8 cellular contexts compared by ENCODE assay signal in genomic region chr1:236063919-236064673, GRCh38. TPM values are rescaled to one million over a fixed set of nuclear protein-coding genes. Genes with fewer than 3 reads are reported as not detected.
A peak's percentile ranks its signal among the peaks of the same experiment; 100 is the strongest.
DNase-seq lines count a peak whose midpoint lies in the region; FAIRE-seq and TF ChIP-seq lines count a peak whose summit lies in the region.

No MANE protein-coding gene starts in this region.

- H3K36me3 ChIP-seq in astrocyte (ENCODE audit: insufficient read depth, low read length), result no peaks in the 10 kb centered on the region
- H3K36me3 ChIP-seq in iPS DF 6.9 (ENCODE audit: control insufficient read depth, insufficient read depth, low read length), result no peaks in the 10 kb centered on the region

- no peaks in the 10 kb centered on the region for H3K27me3 ChIP-seq in astrocyte (ENCODE audit: insufficient read depth, low read length)
- peaks cover 8% of the 10 kb centered on the region; the same call in 1 of the 2 replicates for H3K27me3 ChIP-seq in iPS DF 6.9 (ENCODE audit: control insufficient read depth, insufficient read depth, low read length)

- peaks cover 4% of the 10 kb centered on the region for H3K4me1 Mint-ChIP-seq in astrocyte (ENCODE audit: low read depth, unreplicated experiment)

- H3K9me3 ChIP-seq in astrocyte (ENCODE audit: insufficient read depth, low read depth, low read length) (no peaks in the 10 kb centered on the region), iPS DF 6.9 (ENCODE audit: control insufficient read depth, insufficient read depth, low read length) (no peaks in the 10 kb centered on the region)

- peak overlapping the region; percentile 86 for H2AFZ ChIP-seq in astrocyte (ENCODE audit: low read depth, low read length)

- H3K4me1 ChIP-seq in astrocyte (ENCODE audit: insufficient read depth, low read length) (peaks cover 11% of the 10 kb centered on the region), iPS DF 6.9 (ENCODE audit: control insufficient read depth, insufficient read depth, low read length) (no peaks in the 10 kb centered on the region)

- H3K36me3 Mint-ChIP-seq in astrocyte (ENCODE audit: low read depth, unreplicated experiment), result peaks cover 4% of the 10 kb centered on the region

- no peak overlapping the region for H3K27ac Mint-ChIP-seq in astrocyte (ENCODE audit: unreplicated experiment)

- H3K9me3 Mint-ChIP-seq in astrocyte (ENCODE audit: unreplicated experiment), result no peaks in the 10 kb centered on the region

- H3K27me3 Mint-ChIP-seq in astrocyte (ENCODE audit: low read depth, unreplicated experiment), result no peaks in the 10 kb centered on the region

- no peaks in the 10 kb centered on the region for H4K20me1 ChIP-seq in astrocyte (ENCODE audit: insufficient read depth, low read length)

- no peak for TF ChIP-seq CTCF in astrocyte (IDR thresholded peaks at IDR 0.05; ENCODE audit: insufficient read depth, low read depth, low read length)

- FAIRE-seq in astrocyte (lab: Jason Lieb, UNC), result no peak

- no CpG with 5 or more reads among the region's 55 CpGs for WGBS in iPS DF 6.9 (ENCODE audit: insufficient coverage, insufficient read length)

- H3K4me3 Mint-ChIP-seq in astrocyte (ENCODE audit: unreplicated experiment), result peak overlapping the region; percentile 87

- DNase-seq in NCI-H524 (lab: John Stamatoyannopoulos, UW) (peak; percentile 5 to 20), NCI-H524 treated with DMSO at 0.1 percent for 48 hours (lab: John Stamatoyannopoulos, UW) (no peak), M059J (ENCODE audit: low read depth) (peak; percentile 80), astrocyte (ENCODE audit: low read depth) (peak; percentile 51), iPS DF 6.9 (ENCODE audit: low read depth, low spot score) (no peak), retina (peak; percentile 83), GF-D8 (lab: John Stamatoyannopoulos, UW) (no peak)
- DNase-seq in NK-92 treated with Interleukin-12 subunit alpha and Interleukin-12 subunit beta, amount 100 ng/mL, for 24 hours (lab: John Stamatoyannopoulos, UW), result no peak

- peak overlapping the region; percentile 99 for H3K4me2 ChIP-seq in astrocyte (ENCODE audit: low read length)

- H3K4me3 ChIP-seq in astrocyte (ENCODE audit: insufficient read depth, low read depth, low read length) (peak overlapping the region; percentile 73), iPS DF 6.9 (ENCODE audit: low read length) (peak overlapping the region; percentile 77)

- peaks cover 12% of the 10 kb centered on the region for H3K79me2 ChIP-seq in astrocyte (ENCODE audit: insufficient read depth, low read length)

- H3K9ac ChIP-seq in astrocyte (ENCODE audit: low read length), result peak overlapping the region; percentile 86

- H3K27ac ChIP-seq in astrocyte (ENCODE audit: low read depth, low read length), result peak overlapping the region; percentile 69
- no peak overlapping the region for H3K27ac ChIP-seq in iPS DF 6.9 (ENCODE audit: low read length)

RNA-seq across cellular contexts. Expression of gene NID1, which starts 0.8 kb away (rescaled TPM):
- 33.1 and 60.4 TPM in 2 replicates for total RNA-seq in M059J (2014; rRNA removed; shearing (Covaris generic))
- total RNA-seq in astrocyte, result 73.0 and 76.8 TPM in 2 replicates

Comparison
In these comparisons a context has a peak if more than half of its experiments do, and no peak if none do; other contexts are left out.
1. DNase-seq: peak in NCI-H524 (2 of 2), M059J (single experiment), astrocyte (single experiment) and retina (single experiment); none in NCI-H524 treated with DMSO at 0.1 percent for 48 hours (single experiment), iPS DF 6.9 (single experiment), GF-D8 (single experiment) and NK-92 treated with Interleukin-12 subunit alpha and Interleukin-12 subunit beta, amount 100 ng/mL, for 24 hours (single experiment).